ENCODE assay signal across 20 cellular contexts in the genomic region with DNA sequence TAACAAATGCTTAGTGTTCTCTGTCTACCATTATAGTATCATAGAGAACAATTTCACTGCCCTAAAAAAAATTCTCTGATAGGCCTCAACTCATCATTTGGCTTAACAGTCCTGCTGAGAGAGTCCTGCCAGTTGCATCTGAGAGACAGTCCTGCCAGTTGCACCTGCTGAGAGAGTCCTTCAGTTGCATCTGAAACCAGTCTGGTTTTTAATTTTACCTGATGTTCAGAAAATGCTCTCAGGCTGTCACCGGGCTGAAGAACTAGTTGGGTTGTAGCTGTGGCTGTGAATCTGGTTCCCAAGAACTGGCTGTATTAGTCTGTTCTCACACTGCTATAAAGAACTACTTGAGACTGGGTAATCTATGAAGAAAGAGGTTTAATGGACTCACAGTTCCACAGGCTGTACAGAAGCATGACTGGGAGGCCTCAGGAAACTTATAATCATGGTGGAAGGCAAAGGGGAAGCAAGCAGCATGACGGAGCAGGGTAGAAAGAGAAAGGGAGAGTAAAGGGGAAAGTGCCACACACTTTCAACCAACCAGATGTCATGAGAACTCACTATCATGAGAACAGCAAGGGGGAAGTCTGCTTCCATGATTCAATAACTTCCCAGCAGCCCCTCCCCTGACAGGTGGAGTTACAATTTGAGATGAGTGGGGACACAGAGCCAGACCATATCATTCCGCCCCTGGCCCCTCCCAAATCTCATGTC. TPM values are rescaled to one million over a fixed set of nuclear protein-coding genes. Genes with fewer than 3 reads are reported as not detected.
DNase-seq lines count a peak whose midpoint lies in the region; ATAC-seq, FAIRE-seq and TF ChIP-seq lines count a peak whose summit lies in the region.
"Had no signal": no experiment of that assay in that cellular context is flagged by ENCODE, and none has a peak within 500 bp of the region (broad histone marks: within the 10 kb centered on the region; RNA-seq: fewer than 3 reads in every experiment).

No MANE protein-coding gene starts in this region.

- peaks cover 20 to 21% of the 10 kb centered on the region in 2 donors for H3K9me3 Mint-ChIP-seq in activated naive CD4-positive, alpha-beta T cell treated with anti-CD3 and anti-CD28 coated beads, Interleukin-2, amount 50 U/mL, for 72 hours
- peaks cover 51% of the 10 kb centered on the region for H3K9me3 Mint-ChIP-seq in activated naive CD4-positive, alpha-beta T cell treated with anti-CD3 and anti-CD28 coated beads, Interleukin-2, amount 10 ng/mL, durations not matched to agents 7 days and 5 days
- peaks cover 9% of the 10 kb centered on the region for H3K9me3 Mint-ChIP-seq in MCF 10A (ENCODE audit: unreplicated experiment)

- H3K27me3 ChIP-seq in GM12878 (replicated peaks in 1 of 2; ENCODE audit: control insufficient read depth in 2 of 2, insufficient read depth in 2 of 2, low read length in 1 of 2) (no peaks in the 10 kb centered on the region), SK-N-SH (ENCODE audit: insufficient read depth) (no peaks in the 10 kb centered on the region)
- H3K27me3 ChIP-seq: dorsolateral prefrontal cortex had no signal

- in situ Hi-C loops in GM12878 (cut with MboI), result no loop called here

- no peak for FAIRE-seq in GM12878 (lab: Jason Lieb, UNC)
- FAIRE-seq: GM12892 had no signal

- no peak overlapping the region for H2AFZ ChIP-seq in GM12878 (ENCODE audit: control insufficient read depth, low read depth, low read length)
- H2AFZ ChIP-seq in SK-N-SH (ENCODE audit: low read depth), result no peak overlapping the region
- H2AFZ ChIP-seq: GM23248 had no signal

- H3K9me3 ChIP-seq in GM12878 (replicated peaks; ENCODE audit: control insufficient read depth, insufficient read depth, low read length) (peaks cover 38% of the 10 kb centered on the region), SK-N-SH (0 out of 2 replicates have a peak, but pooled peaks cover 6% of the 10 kb centered on the region)

- no peak overlapping the region for H3K4me3 Mint-ChIP-seq in activated naive CD4-positive, alpha-beta T cell treated with anti-CD3 and anti-CD28 coated beads, Interleukin-2, amount 10 ng/mL, durations not matched to agents 7 days and 5 days
- H3K4me3 Mint-ChIP-seq in MCF 10A (ENCODE audit: unreplicated experiment), result no peak overlapping the region

- no TSS peak for BruUV-seq in GM12878 (replicated peaks; lab: Mats Ljungman, UMichigan)
- no TSS peak for BruUV-seq in MCF 10A (replicated peaks; lab: Mats Ljungman, UMichigan)

- peaks cover 30% of the 10 kb centered on the region; the same call in 1 of the 2 replicates for H3K4me1 ChIP-seq in GM12878 (ENCODE audit: control insufficient read depth, insufficient read depth, low read length)
- H3K4me1 ChIP-seq in SK-N-SH (ENCODE audit: control insufficient read depth in 1 of 2, insufficient read depth in 2 of 2, low read depth in 1 of 2, low read length in 1 of 2), result peaks cover 0 to 5% of the 10 kb centered on the region in 2 experiments; a peak in 1 of 4 replicates

- TF ChIP-seq RAD21 in GM12878 (IDR thresholded peaks at IDR 0.05; ENCODE audit: insufficient read depth, low read depth, low read length), result 0 out of 2 replicates have a peak, but pooled peaks have one; percentile 10
- TF ChIP-seq RAD21 in SK-N-SH (IDR thresholded peaks at IDR 0.05; ENCODE audit: low read length), result no peak

- CTCF ChIA-PET in activated naive CD4-positive, alpha-beta T cell treated with anti-CD3 and anti-CD28 coated beads, Interleukin-2, amount 10 ng/mL, durations not matched to agents 7 days and 5 days (lab: Charles Lee), result no interaction called here
- CTCF ChIA-PET in GM12878 (lab: Yijun Ruan, JAX), result no interaction called here
- CTCF ChIA-PET in SK-N-SH (lab: Yijun Ruan, JAX), result no interaction called here
- CTCF ChIA-PET in MCF 10A (lab: Yijun Ruan, JAX), result no interaction called here

- TF ChIP-seq POLR2A in GM12878 (IDR thresholded peaks at IDR 0.05; ENCODE audit: low read depth, low read length), result no peak

- H3K79me2 ChIP-seq in GM12878 (ENCODE audit: control insufficient read depth, insufficient read depth, low read length), result peaks cover 87% of the 10 kb centered on the region
- H3K79me2 ChIP-seq in SK-N-SH (ENCODE audit: insufficient read depth), result no peaks in the 10 kb centered on the region

- H3F3A ChIP-seq in SK-N-SH (replicated peaks; ENCODE audit: insufficient read depth), result no peaks in the 10 kb centered on the region

- WGBS in GM12878 (ENCODE audit: insufficient coverage, insufficient replicate concordance, low lambda C conversion rate, missing lambda C conversion rate), result 3% methylated on average over 3 of the region's 3 CpGs
- WGBS in SK-N-SH (ENCODE audit: low lambda C conversion rate), result 49% methylated on average over 3 of the region's 3 CpGs

- TF ChIP-seq CTCF in GM12878 (IDR thresholded peaks at IDR 0.05 in 2 of 3, conservative IDR thresholded peaks at IDR 0.05 in 1 of 3; ENCODE audit: control insufficient read depth in 2 of 3, extremely low read depth in 1 of 3, insufficient read depth in 1 of 3, low read depth in 3 of 3, low read length in 3 of 3) (no peak), SK-N-SH (IDR thresholded peaks at IDR 0.05) (no peak), MCF 10A (IDR thresholded peaks at IDR 0.05; ENCODE audit: unreplicated experiment) (no peak)

- no peak for DNase-seq in activated naive CD4-positive, alpha-beta T cell treated with anti-CD3 and anti-CD28 coated beads, Interleukin-2, amount 50 U/mL, for 72 hours (ENCODE audit: low spot score in 2 of 2)
- no peak for DNase-seq in activated naive CD4-positive, alpha-beta T cell treated with anti-CD3 and anti-CD28 coated beads, Interleukin-2, amount 10 ng/mL, durations not matched to agents 7 days and 5 days
- no peak for DNase-seq in GM12878 (ENCODE audit: low read depth, low spot score)
- no peak for DNase-seq in SK-N-SH
- no peak for DNase-seq in MCF 10A (ENCODE audit: unreplicated experiment)
- DNase-seq in NCI-H1105 (lab: John Stamatoyannopoulos, UW), result no peak
- DNase-seq: activated effector memory CD4-positive, alpha-beta T cell treated with Interleukin-2 at 50 U/mL for 16 hours; aorta; caudate nucleus; dorsolateral prefrontal cortex; GM23248; head of caudate nucleus; Karpas-422; mammary epithelial cell; NCI-H1048; NCI-H2029 treated with DMSO at 0.1 percent for 48 hours; psoas muscle had no signal

- POLR2A ChIA-PET in GM12878 (lab: Charles Lee) (interaction anchor here (1.0 kb wide), 1 partner anchor 16 kb away, joined by 3 read pairs; no protein-coding TSS in a partner anchor), SK-N-SH (lab: Yijun Ruan, JAX) (no interaction called here), MCF 10A (lab: Yijun Ruan, JAX) (no interaction called here)

- peak overlapping the region; percentile 79 to 80 for H3K27ac Mint-ChIP-seq in activated naive CD4-positive, alpha-beta T cell treated with anti-CD3 and anti-CD28 coated beads, Interleukin-2, amount 50 U/mL, for 72 hours
- H3K27ac Mint-ChIP-seq in activated naive CD4-positive, alpha-beta T cell treated with anti-CD3 and anti-CD28 coated beads, Interleukin-2, amount 10 ng/mL, durations not matched to agents 7 days and 5 days, result no peak overlapping the region
- no peak overlapping the region for H3K27ac Mint-ChIP-seq in MCF 10A (ENCODE audit: low read depth, unreplicated experiment)

- H3K9ac ChIP-seq in GM12878 (ENCODE audit: control insufficient read depth, insufficient read depth, low read length), result peak overlapping the region; percentile 36
- H3K9ac ChIP-seq in SK-N-SH, result no peak overlapping the region
- H3K9ac ChIP-seq: GM23248 had no signal

- H3K36me3 ChIP-seq in GM12878 (ENCODE audit: control insufficient read depth in 2 of 2, insufficient read depth in 2 of 2, low read length in 1 of 2) (peaks cover 0 to 3% of the 10 kb centered on the region in 2 experiments; a peak in 2 of 4 replicates), SK-N-SH (replicated peaks in 1 of 2; ENCODE audit: control insufficient read depth in 1 of 2, insufficient read depth in 2 of 2, low read length in 1 of 2) (no peaks in the 10 kb centered on the region)

- intact Hi-C loops in GM12878 (cut with micrococcal nuclease; ENCODE audit: unreplicated experiment) (no loop called here), MCF 10A (cut with micrococcal nuclease) (no loop called here)

- H3K36me3 Mint-ChIP-seq in activated naive CD4-positive, alpha-beta T cell treated with anti-CD3 and anti-CD28 coated beads, Interleukin-2, amount 50 U/mL, for 72 hours, result peaks cover 36 to 74% of the 10 kb centered on the region in 2 donors
- H3K36me3 Mint-ChIP-seq in activated naive CD4-positive, alpha-beta T cell treated with anti-CD3 and anti-CD28 coated beads, Interleukin-2, amount 10 ng/mL, durations not matched to agents 7 days and 5 days, result peaks cover 83% of the 10 kb centered on the region
- peaks cover 5% of the 10 kb centered on the region for H3K36me3 Mint-ChIP-seq in MCF 10A (ENCODE audit: insufficient read depth, unreplicated experiment)

- peaks cover 78% of the 10 kb centered on the region for H3K4me1 Mint-ChIP-seq in activated naive CD4-positive, alpha-beta T cell treated with anti-CD3 and anti-CD28 coated beads, Interleukin-2, amount 10 ng/mL, durations not matched to agents 7 days and 5 days
- no peaks in the 10 kb centered on the region for H3K4me1 Mint-ChIP-seq in MCF 10A (ENCODE audit: insufficient read depth, unreplicated experiment)

- H3K27ac ChIP-seq in GM12878 (ENCODE audit: control insufficient read depth, insufficient read depth), result peak overlapping the region; percentile 79
- H3K27ac ChIP-seq in SK-N-SH (ENCODE audit: low read depth in 2 of 2, low read length in 1 of 2), result no peak overlapping the region
- H3K27ac ChIP-seq: dorsolateral prefrontal cortex, GM23248, psoas muscle had no signal

- RAD21 ChIA-PET in GM12878 (lab: Charles Lee; ENCODE audit: unreplicated experiment), result no interaction called here

- no peaks in the 10 kb centered on the region for H3K9me2 ChIP-seq in SK-N-SH

- H3K4me3 ChIP-seq in GM12878 (peak overlapping the region; percentile 20), SK-N-SH (ENCODE audit: low read depth in 2 of 2, low read length in 1 of 2) (no peak overlapping the region)
- H3K4me3 ChIP-seq: dorsolateral prefrontal cortex, GM23248, psoas muscle had no signal

- peak overlapping the region; percentile 53 for H3K4me2 ChIP-seq in GM12878 (ENCODE audit: control insufficient read depth, insufficient read depth)
- no peak overlapping the region for H3K4me2 ChIP-seq in SK-N-SH

- H4K20me1 ChIP-seq in GM12878 (ENCODE audit: control insufficient read depth, insufficient read depth) (no peaks in the 10 kb centered on the region), SK-N-SH (ENCODE audit: insufficient read depth) (no peaks in the 10 kb centered on the region)

- no peak for TF ChIP-seq EP300 in GM12878 (IDR thresholded peaks at IDR 0.05; ENCODE audit: borderline replicate concordance in 1 of 2, control insufficient read depth in 1 of 2, low read depth in 2 of 2, low read length in 2 of 2)
- TF ChIP-seq EP300 in SK-N-SH (IDR thresholded peaks at IDR 0.05; ENCODE audit: borderline replicate concordance in 1 of 2, low read depth in 1 of 2, low read length in 1 of 2), result no peak

- no peaks in the 10 kb centered on the region for H3K27me3 Mint-ChIP-seq in activated naive CD4-positive, alpha-beta T cell treated with anti-CD3 and anti-CD28 coated beads, Interleukin-2, amount 10 ng/mL, durations not matched to agents 7 days and 5 days
- H3K27me3 Mint-ChIP-seq in MCF 10A (ENCODE audit: insufficient read depth, unreplicated experiment), result no peaks in the 10 kb centered on the region

- SMC1A ChIA-PET in GM12878 (lab: Charles Lee; ENCODE audit: uncharacterized antibody, unreplicated experiment), result no interaction called here

- ATAC-seq in activated naive CD4-positive, alpha-beta T cell treated with anti-CD3 and anti-CD28 coated beads, Interleukin-2, amount 50 U/mL, for 72 hours, result peak; percentile 1 to 64
- peak; percentile 37 for ATAC-seq in HG02610 (IDR thresholded peaks at IDR 0.05; ENCODE audit: unreplicated experiment)
- peak; percentile 59 for ATAC-seq in GM12878
- ATAC-seq: psoas muscle, Right ventricle myocardium inferior had no signal

RNA-seq across cellular contexts. Expression of gene PRKCH, which starts 51.6 kb away (rescaled TPM):
- total RNA-seq in activated naive CD4-positive, alpha-beta T cell treated with anti-CD3 and anti-CD28 coated beads, Interleukin-2, amount 50 U/mL, for 72 hours, result 100 to 1,000 TPM; 131 to 216 TPM
- 466 and 549 TPM in 2 replicates for total RNA-seq in GM12878 (2013; cell fraction: nucleolus; rRNA removed)
- total RNA-seq in GM12878 (2014; rRNA removed) (53.9 and 62.9 TPM in 2 replicates), GM12878 (2014; rRNA removed; fragmentation: Illumina TruSeq; extraction: Trizol) (36.0 and 36.3 TPM in 2 replicates), GM12878 (2021) (32.0 and 38.7 TPM in 2 replicates), MCF 10A (2022) (10.4 and 12.4 TPM in 2 replicates)
- polyA plus RNA-seq in GM12878 (2011; ENCODE audit: low read depth), result 31.1 TPM
- polyA plus RNA-seq in GM12878 (2011; rRNA removed) (115 and 140 TPM in 2 replicates), GM12878 (2014; fragmentation: Illumina TruSeq; extraction: Trizol) (34.2 and 45.3 TPM in 2 replicates), GM12878 (2014; fragmentation: Nextera tagmentation; extraction: Ambion mirVana) (10 to 100 TPM; 10.7 to 12.0 TPM), GM12878 (2014; rRNA removed) (22.0 and 32.3 TPM in 2 replicates), GM12878 (2016; fragmentation: Nextera tagmentation; extraction: Ambion mirVana) (10 to 100 TPM; 32.3 to 34.6 TPM), SK-N-SH (2012; rRNA removed) (3.9 and 4.2 TPM in 2 replicates)
- polyA plus RNA-seq in GM12878 (2011; cell fraction: cytosol; rRNA removed), result 163 and 194 TPM in 2 replicates
- polyA plus RNA-seq in GM12878 (2011; cell fraction: nucleus; rRNA removed), result 129 and 155 TPM in 2 replicates
- polyA plus RNA-seq in GM12878 (2012), result 60.0 and 70.9 TPM in 2 replicates
- 356 and 399 TPM in 2 replicates for polyA minus RNA-seq in GM12878 (2011; rRNA and poly(A)+ RNA removed)
- 73.1 and 84.4 TPM in 2 replicates for polyA minus RNA-seq in GM12878 (2011; cell fraction: cytosol; rRNA and poly(A)+ RNA removed)
- 219 and 500 TPM in 2 replicates for polyA minus RNA-seq in GM12878 (2011; cell fraction: nucleus; rRNA and poly(A)+ RNA removed)
- 3.2 and 3.6 TPM in 2 replicates for polyA plus RNA-seq in SK-N-SH (2012; cell fraction: cytosol; rRNA removed)
- 4.2 and 5.0 TPM in 2 replicates for polyA plus RNA-seq in SK-N-SH (2012; cell fraction: nucleus; rRNA removed)

Comparison
In these comparisons a context has a peak if more than half of its experiments do, and no peak if none do; other contexts are left out.
1. H3K27ac Mint-ChIP-seq: peak in activated naive CD4-positive, alpha-beta T cell treated with anti-CD3 and anti-CD28 coated beads, Interleukin-2, amount 50 U/mL, for 72 hours (2 of 2); none in activated naive CD4-positive, alpha-beta T cell treated with anti-CD3 and anti-CD28 coated beads, Interleukin-2, amount 10 ng/mL, durations not matched to agents 7 days and 5 days (single experiment) and MCF 10A (single experiment).
2. Peak in every context shown above with its lines, with median percentiles within 50 percentile points of each other: ATAC-seq.